ENCODE assay signal across 8 cellular contexts in the genomic region with DNA sequence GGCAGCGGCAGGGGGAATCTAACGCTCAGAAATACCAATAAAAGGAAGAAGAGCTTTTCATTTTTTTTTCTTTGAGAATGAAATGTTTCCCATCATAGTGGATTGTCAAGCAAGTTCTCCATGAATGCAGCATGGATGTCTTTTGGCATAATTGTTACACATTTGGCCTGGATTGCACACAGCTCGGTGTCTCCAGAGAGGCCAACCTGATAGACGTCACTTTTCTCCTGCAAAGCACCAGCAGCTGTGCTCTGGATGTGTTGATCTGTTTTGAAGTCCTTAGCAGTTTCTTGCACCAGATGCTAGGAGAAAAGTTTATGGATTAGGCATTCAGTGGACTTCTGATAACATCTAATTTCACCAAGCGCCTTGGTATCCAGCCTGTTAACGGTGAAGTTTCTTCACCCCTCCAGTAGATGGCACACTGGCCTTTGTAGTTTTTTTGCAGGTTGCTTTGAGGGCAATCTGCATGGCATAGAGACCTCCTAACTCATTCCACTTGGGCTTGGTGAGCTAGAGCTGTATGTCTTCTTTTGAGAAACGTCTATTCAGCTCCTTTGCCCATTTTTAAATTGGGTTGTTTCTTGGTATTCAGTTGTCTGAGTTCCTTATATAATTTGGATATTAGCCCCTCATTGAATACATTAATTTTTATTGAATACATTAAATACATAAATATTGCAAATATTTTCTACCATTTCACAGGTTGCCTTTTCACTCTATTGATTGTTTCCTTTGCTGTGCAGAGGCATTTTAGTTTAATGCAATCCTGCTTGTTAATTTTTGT. TPM values are rescaled to one million over a fixed set of nuclear protein-coding genes. Genes with fewer than 3 reads are reported as not detected.
DNase-seq lines count a peak whose midpoint lies in the region; ATAC-seq and FAIRE-seq lines count a peak whose summit lies in the region.

No MANE protein-coding gene starts in this region.

- DNase-seq in Ammon's horn (ENCODE audit: low spot score) (peak; percentile 46), GM18507 (ENCODE audit: extremely low spot score, insufficient read length, low read depth) (no peak), NCI-H1105 (lab: John Stamatoyannopoulos, UW) (peak; percentile 58), SHP77 (lab: John Stamatoyannopoulos, UW) (peak; percentile 75 to 79), germinal center (ENCODE audit: low spot score) (peak; percentile 16), smooth muscle cell of the brain vasculature (ENCODE audit: low read depth, low spot score) (peak; percentile 1), ureter (ENCODE audit: low spot score) (no peak)

- ATAC-seq in HG02798 (IDR thresholded peaks at IDR 0.05; ENCODE audit: poor library complexity, unreplicated experiment): peak; percentile 62

- FAIRE-seq in GM18507 (lab: Jason Lieb, UNC): peak; percentile 78

RNA-seq across cellular contexts. Expression of a gene that starts 59.7 kb away (rescaled TPM):
- not detected for total RNA-seq in ureter

Comparison
In these comparisons a context has a peak if more than half of its experiments do, and no peak if none do; other contexts are left out.
1. DNase-seq: peak in Ammon's horn (single experiment), NCI-H1105 (single experiment), SHP77 (2 of 2), germinal center (single experiment) and smooth muscle cell of the brain vasculature (single experiment); none in GM18507 (single experiment) and ureter (single experiment).